ENCODE assay signal across 12 cellular contexts in the genomic region with DNA sequence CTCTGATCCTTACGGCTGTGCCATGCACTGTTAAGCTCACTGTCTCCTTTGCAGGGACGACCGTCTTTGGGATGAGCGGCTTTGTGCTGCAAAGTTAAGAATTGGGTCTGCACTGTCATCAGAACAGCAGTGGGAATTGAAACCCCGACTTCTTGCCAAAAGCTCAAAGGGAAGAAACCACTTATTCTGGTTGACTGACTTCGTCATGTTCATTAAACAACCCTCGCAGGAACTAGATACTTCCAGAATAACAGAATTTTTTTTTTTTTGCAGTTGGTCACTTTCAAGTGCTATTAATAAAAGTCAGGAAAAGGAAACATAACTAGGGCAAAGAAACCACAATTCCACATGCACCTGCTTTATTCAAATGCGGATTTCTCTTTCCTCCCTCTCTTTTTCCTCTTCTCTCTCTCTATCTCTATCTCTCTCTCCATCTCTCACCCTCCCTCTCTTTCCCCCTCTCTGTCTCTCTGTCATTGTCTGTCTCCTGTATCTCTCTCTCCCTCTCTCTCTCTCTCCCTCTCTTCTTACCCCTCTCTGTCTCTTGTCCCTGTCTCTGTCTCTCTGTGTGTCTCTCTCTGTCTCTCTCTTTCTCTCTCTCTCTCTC. TPM values are rescaled to one million over a fixed set of nuclear protein-coding genes. Genes with fewer than 3 reads are reported as not detected.
DNase-seq lines count a peak whose midpoint lies in the region; ATAC-seq, FAIRE-seq and TF ChIP-seq lines count a peak whose summit lies in the region.
"Had no signal": no experiment of that assay in that cellular context is flagged by ENCODE, and none has a peak within 500 bp of the region (broad histone marks: within the 10 kb centered on the region; RNA-seq: fewer than 3 reads in every experiment).

No MANE protein-coding gene starts in this region.

- intact Hi-C loops in right lobe of liver (cut with DNase I) (no loop called here), HepG2 (cut with micrococcal nuclease; ENCODE audit: unreplicated experiment) (no loop called here), Calu3 (cut with micrococcal nuclease; ENCODE audit: unreplicated experiment) (no loop called here)

- H3K4me2 ChIP-seq in HepG2 (ENCODE audit: low read depth, low read length), result no peak overlapping the region

- no peak for TF ChIP-seq CTCF in right lobe of liver (IDR thresholded peaks at IDR 0.05)
- TF ChIP-seq CTCF in HepG2 (CRISPR knock-in tag; IDR thresholded peaks at IDR 0.05), result no peak
- TF ChIP-seq CTCF in Calu3 (IDR thresholded peaks at IDR 0.05; ENCODE audit: unreplicated experiment), result no peak

- no peak overlapping the region for H2AFZ ChIP-seq in HepG2 (ENCODE audit: low read length)

- no peak for TF ChIP-seq POLR2A in right lobe of liver (IDR thresholded peaks at IDR 0.05)
- no peak for TF ChIP-seq POLR2A in HepG2 (IDR thresholded peaks at IDR 0.05; ENCODE audit: insufficient read depth in 1 of 2, low read depth in 2 of 2, low read length in 2 of 2)

- no peak for TF ChIP-seq EP300 in HepG2 (IDR thresholded peaks at IDR 0.05; ENCODE audit: low read depth in 2 of 2, low read length in 2 of 2)
- TF ChIP-seq EP300 in HepG2 (CRISPR knock-in tag; IDR thresholded peaks at IDR 0.05; ENCODE audit: borderline replicate concordance), result no peak

- CTCF ChIA-PET in HepG2 (lab: Yijun Ruan, JAX; ENCODE audit: low intra/inter-chr PET ratio, low total read pairs) (no interaction called here), Calu3 (lab: Charles Lee) (no interaction called here)

- H3K4me1 ChIP-seq in right lobe of liver (no peaks in the 10 kb centered on the region), HepG2 (ENCODE audit: insufficient read depth, low read length) (no peaks in the 10 kb centered on the region)

- H3K36me3 Mint-ChIP-seq in Calu3 (ENCODE audit: insufficient read depth, unreplicated experiment), result no peaks in the 10 kb centered on the region

- ATAC-seq in right lobe of liver (peak; percentile 25 to 63 (median 38)), HepG2 (no peak), HG02759 (IDR thresholded peaks at IDR 0.05; ENCODE audit: unreplicated experiment) (peak; percentile 67)

- H3K9me3 ChIP-seq in right lobe of liver (no peaks in the 10 kb centered on the region), HepG2 (ENCODE audit: low read length) (no peaks in the 10 kb centered on the region)

- H3K4me3 ChIP-seq in right lobe of liver (no peak overlapping the region), HepG2 (replicated peaks in 1 of 3; ENCODE audit: insufficient read depth in 1 of 3, low read depth in 2 of 3, low read length in 3 of 3) (no peak overlapping the region)

- H3K27me3 ChIP-seq in right lobe of liver (no peaks in the 10 kb centered on the region), HepG2 (ENCODE audit: control insufficient read depth in 1 of 2, insufficient read depth in 2 of 2, low read length in 2 of 2) (peaks cover 0 to 20% of the 10 kb centered on the region in 2 experiments; a peak in 1 of 5 replicates)

- H3K27me3 Mint-ChIP-seq in Calu3 (ENCODE audit: unreplicated experiment), result no peaks in the 10 kb centered on the region

- peaks cover 10% of the 10 kb centered on the region for H3K9me3 Mint-ChIP-seq in Calu3 (ENCODE audit: low read depth, unreplicated experiment)
- H3K9me3 Mint-ChIP-seq: activated CD4-positive, alpha-beta memory T cell treated with anti-CD3 and anti-CD28 coated beads, Interleukin-2, amount 10 ng/mL, durations not matched to agents 7 days and 5 days had no signal

- no peaks in the 10 kb centered on the region for H3K4me1 Mint-ChIP-seq in Calu3 (ENCODE audit: low read depth, unreplicated experiment)

- no peak overlapping the region for H3K27ac Mint-ChIP-seq in Calu3 (ENCODE audit: unreplicated experiment)
- H3K27ac Mint-ChIP-seq: activated CD4-positive, alpha-beta memory T cell treated with anti-CD3 and anti-CD28 coated beads, Interleukin-2, amount 10 ng/mL, durations not matched to agents 7 days and 5 days had no signal

- H3K79me2 ChIP-seq in HepG2 (ENCODE audit: insufficient read depth, low read length), result no peaks in the 10 kb centered on the region

- no peak overlapping the region for H3K9ac ChIP-seq in HepG2 (ENCODE audit: insufficient read depth, low read depth, low read length)

- POLR2A ChIA-PET in HepG2 (lab: Yijun Ruan, JAX), result no interaction called here

- H3K4me3 Mint-ChIP-seq in Calu3 (ENCODE audit: low read depth, unreplicated experiment), result no peak overlapping the region
- H3K4me3 Mint-ChIP-seq: activated CD4-positive, alpha-beta memory T cell treated with anti-CD3 and anti-CD28 coated beads, Interleukin-2, amount 10 ng/mL, durations not matched to agents 7 days and 5 days had no signal

- no peaks in the 10 kb centered on the region for H4K20me1 ChIP-seq in HepG2 (ENCODE audit: insufficient read depth, low read length)

- BruUV-seq in HepG2 (replicated peaks; lab: Mats Ljungman, UMichigan) (no TSS peak), Calu3 (replicated peaks; lab: Mats Ljungman, UMichigan) (no TSS peak)

- TF ChIP-seq RAD21 in HepG2 (CRISPR knock-in tag; IDR thresholded peaks at IDR 0.05), result no peak

- no peaks in the 10 kb centered on the region for H3K36me3 ChIP-seq in right lobe of liver
- no peaks in the 10 kb centered on the region for H3K36me3 ChIP-seq in HepG2 (replicated peaks in 1 of 2; ENCODE audit: control insufficient read depth in 1 of 2, insufficient read depth in 2 of 2, low read length in 2 of 2)

- DNase-seq in right lobe of liver, result no peak
- DNase-seq in HepG2 (ENCODE audit: low spot score), result no peak
- DNase-seq in NAMALWA (ENCODE audit: low spot score), result peak; percentile 52
- DNase-seq in superior temporal gyrus (ENCODE audit: extremely low spot score), result peak; percentile 34
- DNase-seq in GM03348 (ENCODE audit: low spot score), result no peak
- no peak for DNase-seq in Calu3
- no peak for DNase-seq in AG20443 (ENCODE audit: low spot score)
- DNase-seq: activated CD4-positive, alpha-beta memory T cell treated with anti-CD3 and anti-CD28 coated beads, Interleukin-2, amount 10 ng/mL, durations not matched to agents 7 days and 5 days; C1 segment of cervical spinal cord; NK-92 treated with Interleukin-12 subunit alpha and Interleukin-12 subunit beta, amount 100 ng/mL, for 24 hours; occipital lobe had no signal

- in situ Hi-C loops in HepG2 (cut with HindIII; ENCODE audit: extremely low pct_ligation_motif_present, low pct_unique_long_range_greater_than_20kb), result no loop called here

- no peak for FAIRE-seq in HepG2 (lab: Jason Lieb, UNC)

- WGBS in right lobe of liver (ENCODE audit: insufficient coverage, low coverage, low lambda C conversion rate, missing lambda C conversion rate), result 52% methylated on average over 8 of the region's 8 CpGs
- 14% methylated on average over 8 of the region's 8 CpGs for WGBS in HepG2 (ENCODE audit: low lambda C conversion rate)

- H3K27ac ChIP-seq in right lobe of liver, result no peak overlapping the region
- H3K27ac ChIP-seq in HepG2 (ENCODE audit: extremely low read length, insufficient read depth, low read length), result no peak overlapping the region

RNA-seq across cellular contexts. Expression of a gene that starts 12.3 kb away (rescaled TPM):
- total RNA-seq in right lobe of liver, result 10 to 100 TPM; 14.9 to 21.9 (median 20.2) TPM
- total RNA-seq in HepG2 (2016; rRNA removed; fragmentation: Illumina TruSeq; extraction: Trizol), result 0.09 TPM in 1 of 2 replicates, not detected in the other
- not detected in 2 replicates for total RNA-seq in HepG2 (2016; cell fraction: cytosol; rRNA removed; fragmentation: Illumina TruSeq; extraction: Trizol; ENCODE audit: low read depth)
- total RNA-seq in HepG2 (2016; cell fraction: insoluble cytoplasmic fraction; rRNA removed; fragmentation: Illumina TruSeq; extraction: Trizol), result not detected in 2 replicates
- not detected in 2 replicates for total RNA-seq in HepG2 (2016; cell fraction: membrane; rRNA removed; fragmentation: Illumina TruSeq; extraction: Trizol)
- total RNA-seq in HepG2 (2016; cell fraction: nucleus; rRNA removed; fragmentation: Illumina TruSeq; extraction: Trizol), result not detected in 2 replicates
- 0.17 and 0.24 TPM in 2 replicates for polyA plus RNA-seq in HepG2 (2011; rRNA removed)
- polyA plus RNA-seq in HepG2 (2011; cell fraction: cytosol; rRNA removed), result 0.12 and 0.24 TPM in 2 replicates
- 0.10 TPM in 1 of 2 replicates, not detected in the other for polyA plus RNA-seq in HepG2 (2011; cell fraction: nucleus; rRNA removed)
- 0.20 and 0.48 TPM in 2 replicates for polyA plus RNA-seq in HepG2 (2012)
- polyA plus RNA-seq in HepG2 (2016; cell fraction: cytosol; fragmentation: Illumina TruSeq; extraction: Trizol; ENCODE audit: low read depth), result 0.06 TPM in 1 of 2 replicates, not detected in the other
- polyA plus RNA-seq in HepG2 (2016; cell fraction: insoluble cytoplasmic fraction; fragmentation: Illumina TruSeq; extraction: Trizol; ENCODE audit: low read depth), result 0.11 TPM in 1 of 2 replicates, not detected in the other
- 0.06 and 0.15 TPM in 2 replicates for polyA plus RNA-seq in HepG2 (2016; cell fraction: membrane; fragmentation: Illumina TruSeq; extraction: Trizol; ENCODE audit: low read depth)
- not detected in 2 replicates for polyA plus RNA-seq in HepG2 (2016; cell fraction: nucleus; fragmentation: Illumina TruSeq; extraction: Trizol; ENCODE audit: insufficient read depth, low read depth)
- 0.04 and 0.07 TPM in 2 replicates for polyA minus RNA-seq in HepG2 (2011; rRNA and poly(A)+ RNA removed; ENCODE audit: low replicate concordance)
- not detected in 2 replicates for polyA minus RNA-seq in HepG2 (2011; cell fraction: cytosol; rRNA and poly(A)+ RNA removed)
- 0.12 TPM in 1 of 2 replicates, not detected in the other for polyA minus RNA-seq in HepG2 (2011; cell fraction: nucleus; rRNA and poly(A)+ RNA removed)
- not detected in 2 replicates for total RNA-seq in Calu3 (2022)
- total RNA-seq: activated CD4-positive, alpha-beta memory T cell treated with anti-CD3 and anti-CD28 coated beads, Interleukin-2, amount 10 ng/mL, durations not matched to agents 7 days and 5 days had no signal

RNA-seq across cellular contexts. Expression of a gene that starts 17.2 kb away (rescaled TPM):
- 10 to 100 TPM; 10.7 to 49.2 (median 25.5) TPM for total RNA-seq in right lobe of liver
- total RNA-seq in HepG2 (2016; rRNA removed; fragmentation: Illumina TruSeq; extraction: Trizol), result 8.2 and 17.3 TPM in 2 replicates
- 21.9 and 22.2 TPM in 2 replicates for total RNA-seq in HepG2 (2016; cell fraction: cytosol; rRNA removed; fragmentation: Illumina TruSeq; extraction: Trizol; ENCODE audit: low read depth)
- total RNA-seq in HepG2 (2016; cell fraction: insoluble cytoplasmic fraction; rRNA removed; fragmentation: Illumina TruSeq; extraction: Trizol), result 8.5 and 19.3 TPM in 2 replicates
- 11.6 and 11.8 TPM in 2 replicates for total RNA-seq in HepG2 (2016; cell fraction: membrane; rRNA removed; fragmentation: Illumina TruSeq; extraction: Trizol)
- 26.9 and 28.3 TPM in 2 replicates for total RNA-seq in HepG2 (2016; cell fraction: nucleus; rRNA removed; fragmentation: Illumina TruSeq; extraction: Trizol)
- 22.7 and 25.8 TPM in 2 replicates for polyA plus RNA-seq in HepG2 (2011; rRNA removed)
- 15.4 and 23.5 TPM in 2 replicates for polyA plus RNA-seq in HepG2 (2011; cell fraction: cytosol; rRNA removed)
- polyA plus RNA-seq in HepG2 (2011; cell fraction: nucleus; rRNA removed), result 21.1 and 23.8 TPM in 2 replicates
- polyA plus RNA-seq in HepG2 (2012), result 13.2 and 17.3 TPM in 2 replicates
- 2.0 and 2.3 TPM in 2 replicates for polyA plus RNA-seq in HepG2 (2016; cell fraction: cytosol; fragmentation: Illumina TruSeq; extraction: Trizol; ENCODE audit: low read depth)
- 6.8 and 7.6 TPM in 2 replicates for polyA plus RNA-seq in HepG2 (2016; cell fraction: insoluble cytoplasmic fraction; fragmentation: Illumina TruSeq; extraction: Trizol; ENCODE audit: low read depth)
- polyA plus RNA-seq in HepG2 (2016; cell fraction: membrane; fragmentation: Illumina TruSeq; extraction: Trizol; ENCODE audit: low read depth), result 3.5 and 4.1 TPM in 2 replicates
- 28.4 and 32.6 TPM in 2 replicates for polyA plus RNA-seq in HepG2 (2016; cell fraction: nucleus; fragmentation: Illumina TruSeq; extraction: Trizol; ENCODE audit: insufficient read depth, low read depth)
- polyA minus RNA-seq in HepG2 (2011; rRNA and poly(A)+ RNA removed; ENCODE audit: low replicate concordance), result 47.4 and 97.4 TPM in 2 replicates
- 23.1 and 28.7 TPM in 2 replicates for polyA minus RNA-seq in HepG2 (2011; cell fraction: cytosol; rRNA and poly(A)+ RNA removed)
- 45.4 and 58.3 TPM in 2 replicates for polyA minus RNA-seq in HepG2 (2011; cell fraction: nucleus; rRNA and poly(A)+ RNA removed)
- 30.2 and 34.9 TPM in 2 replicates for total RNA-seq in Calu3 (2022)

Comparison
In these comparisons a context has a peak if more than half of its experiments do, and no peak if none do; other contexts are left out.
1. RNA of a gene that starts 12.3 kb away (total RNA-seq): 14.9 to 21.9 TPM in right lobe of liver; 0.09 TPM in HepG2 and not detected in Calu3; every median in the first group is over 10 times any median in the second.
2. DNase-seq: peak in NAMALWA (single experiment) and superior temporal gyrus (single experiment); none in right lobe of liver (0 of 3), HepG2 (single experiment), GM03348 (single experiment), Calu3 (single experiment) and AG20443 (single experiment).